ENCODE assay signal across 29 cellular contexts in genomic region chr1:153717330-153717729, GRCh38. TPM values are rescaled to one million over a fixed set of nuclear protein-coding genes. Genes with fewer than 3 reads are reported as not detected.
"Had no signal": no experiment of that assay in that cellular context is flagged by ENCODE, and none has a peak within 500 bp of the region (broad histone marks: within the 10 kb centered on the region; RNA-seq: fewer than 3 reads in every experiment).

No MANE protein-coding gene starts in this region.

- H3K4me3 ChIP-seq: SJSA1 had no signal

- DNase-seq: activated B cell treated with CpG ODN at 0.5 μM for 24 hours; activated CD4-positive, alpha-beta T cell treated with anti-CD3 and anti-CD28 coated beads for 48 hours; activated CD4-positive, alpha-beta T cell treated with anti-CD3 and anti-CD28 coated beads, Interleukin-2, amount 50 U/mL, for 4 hours; activated CD4-positive, CD25-positive, alpha-beta regulatory T cell treated with anti-CD3 and anti-CD28 coated beads, Interleukin-2, amount 50 U/mL, for 72 hours; activated CD8-positive, alpha-beta T cell treated with anti-CD3 and anti-CD28 coated beads for 36 hours; activated effector memory CD4-positive, alpha-beta T cell treated with Interleukin-2 at 50 U/mL for 16 hours; activated naive CD4-positive, alpha-beta T cell treated with anti-CD3 and anti-CD28 coated beads, Interleukin-2, amount 50 U/mL, for 16 hours; anterior cingulate cortex; caudate nucleus; cerebellar nuclear complex; MM.1S; MV-4-11; NCI-H1092; NCI-H1436 treated with DMSO at 0.1 percent for 48 hours; NCI-H1694 treated with DMSO at 0.1 percent for 48 hours; NCI-H2029; NCI-H345; NCI-H524 treated with DMSO at 0.1 percent for 48 hours; RPMI8226; SHP77 treated with DMSO at 0.1 percent for 48 hours; SK-N-SH; T-helper 2 cell; T-helper 9 cell had no signal

- H3K27me3 Mint-ChIP-seq: activated B cell treated with CpG ODN at 0.5 μM for 24 hours had no signal

- H3K36me3 Mint-ChIP-seq: brain had no signal

- H3K9me3 Mint-ChIP-seq: activated B cell treated with CpG ODN at 0.5 μM for 24 hours; activated CD8-positive, alpha-beta T cell treated with anti-CD3 and anti-CD28 coated beads for 36 hours; activated T-helper 1 cell treated with anti-CD3 and anti-CD28 coated beads, Interleukin-12 subunit alpha, Interleukin-12 subunit beta, Interleukin-2, Interleukin-4 antibody, amounts not matched to agents 30 ng/mL and 10 ng/mL and 1 ng/mL, durations not matched to agents 14 hours and 24 hours and 36 hours; brain had no signal

- H3K4me1 Mint-ChIP-seq: activated B cell treated with CpG ODN at 0.5 μM for 24 hours, brain had no signal

- H3K4me1 ChIP-seq: SJSA1 had no signal

- H3K4me3 Mint-ChIP-seq: activated B cell treated with CpG ODN at 0.5 μM for 24 hours; activated CD8-positive, alpha-beta T cell treated with anti-CD3 and anti-CD28 coated beads for 36 hours; activated T-helper 1 cell treated with anti-CD3 and anti-CD28 coated beads, Interleukin-12 subunit alpha, Interleukin-12 subunit beta, Interleukin-2, Interleukin-4 antibody, amounts not matched to agents 30 ng/mL and 10 ng/mL and 1 ng/mL, durations not matched to agents 14 hours and 24 hours and 36 hours; brain had no signal

- ATAC-seq: activated CD8-positive, alpha-beta T cell treated with anti-CD3 and anti-CD28 coated beads for 36 hours; Panc1 had no signal

- H3K9me3 ChIP-seq: SJSA1, SK-N-SH had no signal

- H3K36me3 ChIP-seq: SJSA1 had no signal

- H3K27me3 ChIP-seq: SJSA1 had no signal

- H3K27ac Mint-ChIP-seq: activated B cell treated with CpG ODN at 0.5 μM for 24 hours; activated CD8-positive, alpha-beta T cell treated with anti-CD3 and anti-CD28 coated beads for 36 hours; activated T-helper 1 cell treated with anti-CD3 and anti-CD28 coated beads, Interleukin-12 subunit alpha, Interleukin-12 subunit beta, Interleukin-2, Interleukin-4 antibody, amounts not matched to agents 30 ng/mL and 10 ng/mL and 1 ng/mL, durations not matched to agents 14 hours and 24 hours and 36 hours; brain had no signal

RNA-seq across cellular contexts. Expression of gene NPR1, which starts 38.8 kb away (rescaled TPM):
- total RNA-seq: activated CD8-positive, alpha-beta memory T cell treated with anti-CD3 and anti-CD28 coated beads for 36 hours; activated CD8-positive, alpha-beta T cell treated with anti-CD3 and anti-CD28 coated beads for 36 hours; LHCN-M2 had no signal
